In the genomic region with DNA sequence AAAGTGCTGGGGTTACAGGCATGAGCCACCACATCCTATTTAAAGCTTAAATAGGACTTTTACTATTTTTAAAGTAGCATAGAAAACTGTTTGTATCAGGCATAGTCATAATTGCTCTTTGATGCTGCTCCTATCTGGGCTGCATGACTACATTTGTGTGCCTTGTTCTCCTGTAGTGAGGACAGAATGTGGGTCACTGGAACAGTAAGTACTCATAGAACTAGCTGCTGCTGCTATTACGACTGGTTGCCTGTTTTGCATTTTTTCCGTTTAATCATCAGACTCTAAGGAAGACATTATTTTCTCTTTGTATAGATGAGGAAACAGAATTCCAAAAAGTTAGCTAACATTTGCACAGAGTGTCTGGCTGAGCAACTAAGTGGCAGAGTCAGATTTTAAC, we compare ENCODE assay signal across 24 cellular contexts. TPM values are rescaled to one million over a fixed set of nuclear protein-coding genes. Genes with fewer than 3 reads are reported as not detected.
"Had no signal": no experiment of that assay in that cellular context is flagged by ENCODE, and none has a peak within 500 bp of the region (broad histone marks: within the 10 kb centered on the region; RNA-seq: fewer than 3 reads in every experiment).

No MANE protein-coding gene starts in this region.

- H3K4me3 ChIP-seq: body of pancreas, cardiac muscle cell, hepatocyte, left lung, lung, neural progenitor cell, right lobe of liver, testis had no signal

- H3K27ac Mint-ChIP-seq: activated naive CD4-positive, alpha-beta T cell treated with anti-CD3 and anti-CD28 coated beads, Interleukin-2, amount 50 U/mL, for 24 hours; activated T-cell treated with anti-CD3 and anti-CD28 coated beads, Interleukin-2, amount 50 U/mL, for 72 hours; immature natural killer cell; naive thymus-derived CD8-positive, alpha-beta T cell; neural progenitor cell; stimulated activated memory B cell treated with anti-CD40 and anti-IgM and Interleukin-4, amounts not matched to agents 10 μg/mL and 1 μg/mL and 100 μg/mL, for 72 hours; T-helper 2 cell treated with Interferon-gamma antibody and Interleukin-4, amounts not matched to agents 5 μg/mL and 100 μg/mL, for 36 hours; type B pancreatic cell had no signal

- DNase-seq: activated CD4-positive, alpha-beta T cell treated with anti-CD3 and anti-CD28 coated beads for 1 hour; activated CD4-positive, alpha-beta T cell treated with anti-CD3 and anti-CD28 coated beads, Interleukin-2, amount 50 U/mL, for 4 hours; activated CD8-positive, alpha-beta memory T cell treated with anti-CD3 and anti-CD28 coated beads, Interleukin-2, amount 50 U/mL, for 48 hours; activated effector memory CD4-positive, alpha-beta T cell treated with anti-CD3 and anti-CD28 coated beads, Interleukin-2, amount 50 U/mL, for 16 hours; activated T-cell treated with anti-CD3 and anti-CD28 coated beads, Interleukin-2, amount 50 U/mL, for 72 hours; body of pancreas; foreskin melanocyte; immature natural killer cell; kidney glomerular epithelial cell; left lung; naive thymus-derived CD8-positive, alpha-beta T cell; posterior cingulate gyrus; right lobe of liver; small intestine; stimulated activated CD4-positive, alpha-beta T cell treated with anti-CD3 and anti-CD28 coated beads, Interleukin-2, amount 100 ng/mL, for 24 hours; testis had no signal

- H3K9me3 Mint-ChIP-seq: activated naive CD4-positive, alpha-beta T cell treated with anti-CD3 and anti-CD28 coated beads, Interleukin-2, amount 50 U/mL, for 24 hours; activated T-cell treated with anti-CD3 and anti-CD28 coated beads, Interleukin-2, amount 50 U/mL, for 72 hours; immature natural killer cell; naive thymus-derived CD8-positive, alpha-beta T cell; neural progenitor cell; stimulated activated memory B cell treated with anti-CD40 and anti-IgM and Interleukin-4, amounts not matched to agents 10 μg/mL and 1 μg/mL and 100 μg/mL, for 72 hours; T-helper 2 cell treated with Interferon-gamma antibody and Interleukin-4, amounts not matched to agents 5 μg/mL and 100 μg/mL, for 36 hours; type B pancreatic cell had no signal

- ATAC-seq: body of pancreas; left lung; naive thymus-derived CD8-positive, alpha-beta T cell; right lobe of liver; stimulated activated memory B cell treated with anti-CD40 and anti-IgM and Interleukin-4, amounts not matched to agents 10 μg/mL and 1 μg/mL and 100 μg/mL, for 72 hours had no signal

- H3K4me1 Mint-ChIP-seq: neural progenitor cell had no signal

- H3K4me3 Mint-ChIP-seq: activated naive CD4-positive, alpha-beta T cell treated with anti-CD3 and anti-CD28 coated beads, Interleukin-2, amount 50 U/mL, for 24 hours; activated T-cell treated with anti-CD3 and anti-CD28 coated beads, Interleukin-2, amount 50 U/mL, for 72 hours; immature natural killer cell; naive thymus-derived CD8-positive, alpha-beta T cell; neural progenitor cell; stimulated activated memory B cell treated with anti-CD40 and anti-IgM and Interleukin-4, amounts not matched to agents 10 μg/mL and 1 μg/mL and 100 μg/mL, for 72 hours; T-helper 2 cell treated with Interferon-gamma antibody and Interleukin-4, amounts not matched to agents 5 μg/mL and 100 μg/mL, for 36 hours; type B pancreatic cell had no signal

- H3K27me3 Mint-ChIP-seq: activated naive CD4-positive, alpha-beta T cell treated with anti-CD3 and anti-CD28 coated beads, Interleukin-2, amount 50 U/mL, for 24 hours; naive thymus-derived CD8-positive, alpha-beta T cell; stimulated activated memory B cell treated with anti-CD40 and anti-IgM and Interleukin-4, amounts not matched to agents 10 μg/mL and 1 μg/mL and 100 μg/mL, for 72 hours; type B pancreatic cell had no signal

RNA-seq across cellular contexts. Expression of a gene that starts 50.8 kb away (rescaled TPM):
- total RNA-seq: naive thymus-derived CD8-positive, alpha-beta T cell had no signal
